Comparison of ENCODE assay signal across 1 cellular context in genomic region chr6:167746377-167747151, GRCh38.
TF ChIP-seq lines count a peak whose summit lies in the region.

No MANE protein-coding gene starts in this region.

TF ChIP-seq in K562, 482 proteins besides CTCF, POLR2A, EP300 and RAD21:
- TF ChIP-seq CBX2 (IDR thresholded peaks at IDR 0.05; ENCODE audit: insufficient read depth, low read length, poor library complexity, severe bottlenecking) (peak; percentile 58), ZNF347 (CRISPR knock-in tag; IDR thresholded peaks at IDR 0.05; ENCODE audit: low read depth) (no peak)
